8 cellular contexts compared by ENCODE assay signal in genomic region chr22:20430641-20431519, GRCh38. TPM values are rescaled to one million over a fixed set of nuclear protein-coding genes. Genes with fewer than 3 reads are reported as not detected.
DNase-seq lines count a peak whose midpoint lies in the region; ATAC-seq, FAIRE-seq and TF ChIP-seq lines count a peak whose summit lies in the region.

No MANE protein-coding gene starts in this region.

- peak; percentile 95 for FAIRE-seq in urothelium cell line (lab: Jason Lieb, UNC)

- peak; percentile 30; the same call in 1 of the 2 replicates for TF ChIP-seq CTCF in AG10803 (conservative IDR thresholded peaks at IDR 0.05; ENCODE audit: low read length)
- TF ChIP-seq CTCF in neural crest cell (conservative IDR thresholded peaks at IDR 0.05), result peak; percentile 66

- no peak for ATAC-seq in GM19035 (IDR thresholded peaks at IDR 0.05; ENCODE audit: unreplicated experiment)

- peaks cover 19% of the 10 kb centered on the region for H3K4me1 Mint-ChIP-seq in neural crest cell

- no peak overlapping the region for H3K27ac Mint-ChIP-seq in neural crest cell (ENCODE audit: unreplicated experiment)

- no peak overlapping the region for H3K4me3 ChIP-seq in AG10803 (ENCODE audit: low read length)

- H3K9me3 Mint-ChIP-seq in neural crest cell, result no peaks in the 10 kb centered on the region

- H3K27me3 Mint-ChIP-seq in neural crest cell (ENCODE audit: low read depth), result peaks cover 52% of the 10 kb centered on the region

- H3K36me3 Mint-ChIP-seq in neural crest cell (ENCODE audit: low read depth), result peaks cover 10% of the 10 kb centered on the region

- no peak overlapping the region for H3K4me3 Mint-ChIP-seq in neural crest cell

- DNase-seq in AG10803 (ENCODE audit: low read depth) (peak; percentile 48), KG1 (lab: John Stamatoyannopoulos, UW) (peak; percentile 48), epidermal melanocyte (ENCODE audit: insufficient read length, low spot score) (peak; percentile 60), neural crest cell (ENCODE audit: low read depth, low spot score) (peak; percentile 56), urothelium cell line (ENCODE audit: low spot score) (no peak), NCI-H446 treated with DMSO at 0.1 percent for 48 hours (lab: John Stamatoyannopoulos, UW) (no peak)
- DNase-seq in activated CD4-positive, alpha-beta T cell treated with anti-CD3 and anti-CD28 coated beads, Interleukin-2, amount 50 U/mL, for 48 hours, result peak; percentile 65 to 68

RNA-seq across cellular contexts. Expression of gene SCARF2, which starts 6.7 kb away (rescaled TPM):
- total RNA-seq in neural crest cell, result 23.1 and 23.4 TPM in 2 replicates

RNA-seq across cellular contexts. Expression of gene ZNF74, which starts 36.9 kb away (rescaled TPM):
- total RNA-seq in neural crest cell, result 54.2 and 55.1 TPM in 2 replicates

Comparison
In these comparisons a context has a peak if more than half of its experiments do, and no peak if none do; other contexts are left out.
1. DNase-seq: peak in AG10803 (single experiment), KG1 (single experiment), activated CD4-positive, alpha-beta T cell treated with anti-CD3 and anti-CD28 coated beads, Interleukin-2, amount 50 U/mL, for 48 hours (2 of 2), epidermal melanocyte (single experiment) and neural crest cell (single experiment); none in urothelium cell line (single experiment) and NCI-H446 treated with DMSO at 0.1 percent for 48 hours (single experiment).